ENCODE assay signal across 8 cellular contexts in the genomic region with DNA sequence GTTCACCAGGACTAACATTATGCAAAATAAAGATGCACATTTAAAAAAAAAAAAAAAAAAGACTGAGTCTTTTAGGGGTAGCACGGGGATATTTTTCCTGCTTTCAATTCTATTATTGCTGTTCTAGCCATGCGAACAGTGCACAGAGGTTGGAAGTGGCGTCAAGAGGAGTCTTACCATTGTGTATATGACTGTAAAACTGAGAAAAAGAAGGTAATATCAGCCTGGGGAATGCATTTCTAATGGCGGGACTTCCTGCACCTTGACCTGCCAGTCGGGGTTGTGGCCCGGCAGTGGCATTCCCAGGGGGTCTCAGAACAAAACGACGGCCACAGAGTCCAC. TPM values are rescaled to one million over a fixed set of nuclear protein-coding genes. Genes with fewer than 3 reads are reported as not detected.
DNase-seq lines count a peak whose midpoint lies in the region; ATAC-seq, FAIRE-seq and TF ChIP-seq lines count a peak whose summit lies in the region.

No MANE protein-coding gene starts in this region.

- peaks cover 70% of the 10 kb centered on the region for H3K27me3 Mint-ChIP-seq in CD4-positive, CD25-positive, alpha-beta regulatory T cell
- peaks cover 98% of the 10 kb centered on the region for H3K27me3 Mint-ChIP-seq in endodermal cell (ENCODE audit: insufficient read depth)

- H3K9me3 Mint-ChIP-seq in CD4-positive, CD25-positive, alpha-beta regulatory T cell: peaks cover 0 to 6% (median 0%) of the 10 kb centered on the region in 7 donors
- H3K9me3 Mint-ChIP-seq in endodermal cell: no peaks in the 10 kb centered on the region

- no TSS peak for BruUV-seq in IMR-90 (replicated peaks; lab: Mats Ljungman, UMichigan)

- no peak overlapping the region for H2BK120ac ChIP-seq in IMR-90 (ENCODE audit: low read depth, low read length)

- no peak overlapping the region for H4K91ac ChIP-seq in IMR-90 (ENCODE audit: insufficient read depth, low read depth, low read length)

- H3K4me2 ChIP-seq in IMR-90 (ENCODE audit: low read depth, low read length) (peak overlapping the region; percentile 77; the same call in 1 of the 2 replicates), osteoblast (ENCODE audit: insufficient read depth, low read length) (peak overlapping the region; percentile 70)

- TF ChIP-seq CTCF in IMR-90 (conservative IDR thresholded peaks at IDR 0.05; ENCODE audit: low read depth, low read length): no peak
- no peak for TF ChIP-seq CTCF in endodermal cell (conservative IDR thresholded peaks at IDR 0.05)
- TF ChIP-seq CTCF in osteoblast (IDR thresholded peaks at IDR 0.05; ENCODE audit: extremely low read depth, low read depth, low read length): no peak

- no peak overlapping the region for H3K27ac Mint-ChIP-seq in CD4-positive, CD25-positive, alpha-beta regulatory T cell
- no peak overlapping the region for H3K27ac Mint-ChIP-seq in endodermal cell

- no peaks in the 10 kb centered on the region for H3K9me1 ChIP-seq in IMR-90 (ENCODE audit: insufficient read depth, low read length)

- no peak overlapping the region for H3K4ac ChIP-seq in IMR-90 (ENCODE audit: low read depth, low read length)

- no peak overlapping the region for H2BK15ac ChIP-seq in IMR-90 (ENCODE audit: low read depth, low read length)

- no CpG with 5 or more reads among the region's 8 CpGs for WGBS in IMR-90 (ENCODE audit: extremely low coverage in 2 of 2, insufficient read length in 1 of 2), 2 experiments
- 0 to 3% methylated on average over 5 to 8 of the region's 8 CpGs for WGBS in endodermal cell (ENCODE audit: insufficient coverage in 1 of 2, insufficient read length in 1 of 2), 2 experiments
- WGBS in aorta, 2 donors: 13 to 18% methylated on average over 8 of the region's 8 CpGs

- peak overlapping the region; percentile 1 for H2AK9ac ChIP-seq in IMR-90 (replicated peaks; ENCODE audit: low read depth, low read length, poor library complexity)

- in situ Hi-C loops in IMR-90 (cut with MboI; ENCODE audit: low sequenced_read_pairs): no loop called here

- peak overlapping the region; percentile 78 for H2AFZ ChIP-seq in IMR-90 (replicated peaks; ENCODE audit: low read length, poor library complexity)
- peak overlapping the region; percentile 51 for H2AFZ ChIP-seq in osteoblast (ENCODE audit: low read length)

- no peak overlapping the region for H2BK5ac ChIP-seq in IMR-90 (ENCODE audit: low read depth, low read length, poor library complexity, severe bottlenecking)

- TF ChIP-seq RAD21 in IMR-90 (IDR thresholded peaks at IDR 0.05; ENCODE audit: low read length): no peak

- no peaks in the 10 kb centered on the region for H3K36me3 Mint-ChIP-seq in CD4-positive, CD25-positive, alpha-beta regulatory T cell
- H3K36me3 Mint-ChIP-seq in endodermal cell (ENCODE audit: low read depth): no peaks in the 10 kb centered on the region

- H4K8ac ChIP-seq in IMR-90 (ENCODE audit: low read depth in 2 of 2, low read length in 2 of 2): no peak overlapping the region

- no peak for FAIRE-seq in GM12892 (lab: Jason Lieb, UNC)

- no peak overlapping the region for H3K56ac ChIP-seq in IMR-90 (ENCODE audit: extremely low read depth, insufficient read depth, low read length)

- no peak overlapping the region for H3K27ac ChIP-seq in CD4-positive, CD25-positive, alpha-beta regulatory T cell (ENCODE audit: insufficient read depth, low read length, poor library complexity, severe bottlenecking)
- no peak overlapping the region for H3K27ac ChIP-seq in IMR-90 (ENCODE audit: insufficient read depth, low read length)
- no peak overlapping the region for H3K27ac ChIP-seq in endodermal cell (ENCODE audit: low read depth, low read length)
- no peak overlapping the region for H3K27ac ChIP-seq in osteoblast (ENCODE audit: low read depth, low read length)
- no peak overlapping the region for H3K27ac ChIP-seq in aorta (ENCODE audit: low read depth in 1 of 2, low read length in 2 of 2)

- no peak for DNase-seq in CD4-positive, CD25-positive, alpha-beta regulatory T cell
- DNase-seq in IMR-90 (no peak), endodermal cell (no peak), osteoblast (ENCODE audit: insufficient read length, low spot score, missing footprints) (no peak), aorta (no peak), GM12892 (ENCODE audit: insufficient read length) (no peak), left colon (no peak), amniotic stem cell (lab: John Stamatoyannopoulos, UW) (no peak)

- dilution Hi-C loops in IMR-90 (cut with HindIII; ENCODE audit: low sequenced_read_pairs, unreplicated experiment): no loop called here

- no peak for TF ChIP-seq POLR2A in IMR-90 (IDR thresholded peaks at IDR 0.05; ENCODE audit: low read depth, low read length)
- TF ChIP-seq POLR2A in GM12892 (IDR thresholded peaks at IDR 0.05; ENCODE audit: low read depth, low read length): no peak

- no peak overlapping the region for H4K5ac ChIP-seq in IMR-90 (ENCODE audit: low read depth, low read length)

- H3K18ac ChIP-seq in IMR-90 (ENCODE audit: low read depth, low read length): no peak overlapping the region

- H2AK5ac ChIP-seq in IMR-90 (ENCODE audit: low read depth, low read length): no peak overlapping the region

- ATAC-seq in CD4-positive, CD25-positive, alpha-beta regulatory T cell (ENCODE audit: low read depth in 2 of 2): no peak
- ATAC-seq in IMR-90 (ENCODE audit: low read depth): no peak
- no peak for ATAC-seq in aorta (ENCODE audit: low FRiP score)
- ATAC-seq in left colon: no peak

- peaks cover 24% of the 10 kb centered on the region for H3K4me1 ChIP-seq in CD4-positive, CD25-positive, alpha-beta regulatory T cell (ENCODE audit: control insufficient read depth, insufficient read depth, low read length, poor library complexity, severe bottlenecking)
- H3K4me1 ChIP-seq in IMR-90 (ENCODE audit: control insufficient read depth, insufficient read depth, low read length) (peaks cover 1% of the 10 kb centered on the region), endodermal cell (ENCODE audit: control insufficient read depth, insufficient read depth, low read length) (no peaks in the 10 kb centered on the region), osteoblast (ENCODE audit: insufficient read depth, low read length) (peaks cover 2% of the 10 kb centered on the region), aorta (ENCODE audit: control insufficient read depth in 1 of 2, insufficient read depth in 2 of 2, low read length in 2 of 2) (no peaks in the 10 kb centered on the region)

- H2BK20ac ChIP-seq in IMR-90 (ENCODE audit: low read depth, low read length): no peak overlapping the region

- no peak overlapping the region for H3K14ac ChIP-seq in IMR-90 (replicated peaks; ENCODE audit: low read depth, low read length)

- H3K79me2 ChIP-seq in osteoblast (ENCODE audit: insufficient read depth, low read length): no peaks in the 10 kb centered on the region

- H4K20me1 ChIP-seq in IMR-90 (ENCODE audit: insufficient read depth, low read length) (no peaks in the 10 kb centered on the region), osteoblast (ENCODE audit: insufficient read depth, low read length) (no peaks in the 10 kb centered on the region)

- H3K23ac ChIP-seq in IMR-90 (ENCODE audit: low read depth, low read length): no peak overlapping the region

- H3K79me1 ChIP-seq in IMR-90 (ENCODE audit: low read depth in 1 of 2, low read length in 2 of 2): no peaks in the 10 kb centered on the region

- peak overlapping the region; percentile 20 to 77 (median 62) for H3K4me3 Mint-ChIP-seq in CD4-positive, CD25-positive, alpha-beta regulatory T cell
- H3K4me3 Mint-ChIP-seq in endodermal cell: peak overlapping the region; percentile 58

- H3K9me3 ChIP-seq in CD4-positive, CD25-positive, alpha-beta regulatory T cell (ENCODE audit: control insufficient read depth in 2 of 2, low read length in 2 of 2): no peaks in the 10 kb centered on the region
- H3K9me3 ChIP-seq in IMR-90 (ENCODE audit: control insufficient read depth, insufficient read depth, low read length) (peaks cover 4% of the 10 kb centered on the region; the same call in 1 of the 2 replicates), endodermal cell (ENCODE audit: control insufficient read depth, low read length) (peaks cover 6% of the 10 kb centered on the region), osteoblast (ENCODE audit: low read depth, low read length) (no peaks in the 10 kb centered on the region), aorta (ENCODE audit: control insufficient read depth, low read length) (no peaks in the 10 kb centered on the region)

- H3K4me1 Mint-ChIP-seq in CD4-positive, CD25-positive, alpha-beta regulatory T cell: peaks cover 7 to 25% (median 14%) of the 10 kb centered on the region in 4 donors
- H3K4me1 Mint-ChIP-seq in endodermal cell: peaks cover 29% of the 10 kb centered on the region

- no peak overlapping the region for H3K9ac ChIP-seq in IMR-90 (ENCODE audit: low read depth, low read length)
- H3K9ac ChIP-seq in endodermal cell (ENCODE audit: extremely low read depth, low read length, poor library complexity, severe bottlenecking): no peak overlapping the region

- POLR2A ChIA-PET in IMR-90 (lab: Charles Lee; ENCODE audit: unreplicated experiment): no interaction called here

- no peak overlapping the region for H3K4me3 ChIP-seq in CD4-positive, CD25-positive, alpha-beta regulatory T cell (ENCODE audit: low read depth, low read length)
- H3K4me3 ChIP-seq in IMR-90 (ENCODE audit: insufficient read depth, low read depth, low read length): no peak overlapping the region
- peak overlapping the region; percentile 77 for H3K4me3 ChIP-seq in endodermal cell (ENCODE audit: low read length)
- H3K4me3 ChIP-seq in osteoblast (ENCODE audit: insufficient read depth, low read length): peak overlapping the region; percentile 55
- no peak overlapping the region for H3K4me3 ChIP-seq in aorta (ENCODE audit: low read length in 2 of 2)

- H3K27me3 ChIP-seq in CD4-positive, CD25-positive, alpha-beta regulatory T cell (ENCODE audit: control insufficient read depth, insufficient read depth, low read length): peaks cover 52% of the 10 kb centered on the region
- peaks cover 78% of the 10 kb centered on the region for H3K27me3 ChIP-seq in IMR-90 (ENCODE audit: control insufficient read depth, insufficient read depth, low read length)
- peaks cover 100% of the 10 kb centered on the region for H3K27me3 ChIP-seq in endodermal cell (ENCODE audit: control insufficient read depth, insufficient read depth, low read length, poor library complexity, severe bottlenecking)
- H3K27me3 ChIP-seq in osteoblast (ENCODE audit: insufficient read depth, low read length): peaks cover 99% of the 10 kb centered on the region
- H3K27me3 ChIP-seq in aorta (ENCODE audit: control insufficient read depth in 1 of 2, insufficient read depth in 2 of 2, low read length in 1 of 2): peaks cover 0 to 2% of the 10 kb centered on the region in 2 donors

- H3K36me3 ChIP-seq in CD4-positive, CD25-positive, alpha-beta regulatory T cell (ENCODE audit: control insufficient read depth, insufficient read depth, low read length): no peaks in the 10 kb centered on the region
- H3K36me3 ChIP-seq in IMR-90 (ENCODE audit: control insufficient read depth, insufficient read depth, low read length) (no peaks in the 10 kb centered on the region), endodermal cell (ENCODE audit: control insufficient read depth, insufficient read depth, low read length) (no peaks in the 10 kb centered on the region), osteoblast (ENCODE audit: insufficient read depth, low read length) (no peaks in the 10 kb centered on the region), aorta (ENCODE audit: control insufficient read depth in 1 of 2, insufficient read depth in 2 of 2, low read length in 1 of 2) (no peaks in the 10 kb centered on the region)

- CTCF ChIA-PET in IMR-90 (lab: Yijun Ruan, JAX): no interaction called here

- intact Hi-C loops in IMR-90 (cut with micrococcal nuclease): no loop called here
- intact Hi-C loops in aorta (cut with DNase I): no loop called here
- intact Hi-C loops in left colon (cut with DNase I, micrococcal nuclease): no loop called here

RNA-seq across cellular contexts. Expression of gene VAX2, which starts 13.2 kb away (rescaled TPM):
- not detected for total RNA-seq in CD4-positive, CD25-positive, alpha-beta regulatory T cell
- polyA plus RNA-seq in CD4-positive, CD25-positive, alpha-beta regulatory T cell: not detected
- total RNA-seq in IMR-90 (2012; rRNA removed) (0.36 and 0.56 TPM in 2 replicates), endodermal cell (under 1 TPM; 0.24 to 0.40 TPM), osteoblast (4.1 and 4.3 TPM in 2 replicates), aorta (1 to 10 TPM in 1 of 2 donors, under 1 TPM in 1; 0.39 to 1.2 TPM), left colon (not detected)
- polyA plus RNA-seq in IMR-90 (2012; rRNA removed) (1.5 and 2.4 TPM in 2 replicates), aorta (1 to 10 TPM in 1 of 2 donors, not detected in 1; 1.8 TPM)
- polyA plus RNA-seq in IMR-90 (2012; cell fraction: cytosol; rRNA removed): 3.2 and 3.5 TPM in 2 replicates
- polyA plus RNA-seq in IMR-90 (2012; cell fraction: nucleus; rRNA removed; ENCODE audit: low replicate concordance): 6.0 and 12.7 TPM in 2 replicates
- polyA plus RNA-seq in endodermal cell (2013, experiment 1 of 2): 0.68 TPM
- polyA plus RNA-seq in endodermal cell (2013, experiment 2 of 2): 0.58 TPM
- not detected for polyA plus RNA-seq in GM12892 (2012; ENCODE audit: missing spikeins)

RNA-seq across cellular contexts. Expression of gene ATP6V1B1, which starts 48.5 kb away (rescaled TPM):
- not detected for total RNA-seq in CD4-positive, CD25-positive, alpha-beta regulatory T cell
- polyA plus RNA-seq in CD4-positive, CD25-positive, alpha-beta regulatory T cell: not detected
- total RNA-seq in IMR-90 (2012; rRNA removed) (0.28 TPM in 1 of 2 replicates, not detected in the other), endodermal cell (not detected), osteoblast (0.88 and 2.5 TPM in 2 replicates), aorta (1 to 10 TPM in 1 of 2 donors, not detected in 1; 1.8 TPM), left colon (not detected)
- polyA plus RNA-seq in IMR-90 (2012; rRNA removed) (1.3 and 1.4 TPM in 2 replicates), aorta (1 to 10 TPM; 3.1 to 6.4 TPM)
- polyA plus RNA-seq in IMR-90 (2012; cell fraction: cytosol; rRNA removed): 0.51 TPM in 1 of 2 replicates, not detected in the other
- 17.8 and 20.6 TPM in 2 replicates for polyA plus RNA-seq in IMR-90 (2012; cell fraction: nucleus; rRNA removed; ENCODE audit: low replicate concordance)
- polyA plus RNA-seq in endodermal cell (2013, experiment 1 of 2): 1.1 TPM
- 0.79 TPM for polyA plus RNA-seq in endodermal cell (2013, experiment 2 of 2)
- polyA plus RNA-seq in GM12892 (2012; ENCODE audit: missing spikeins): not detected

RNA-seq across cellular contexts. Expression of gene CD207, which starts 51.6 kb away (rescaled TPM):
- not detected for total RNA-seq in CD4-positive, CD25-positive, alpha-beta regulatory T cell
- not detected for polyA plus RNA-seq in CD4-positive, CD25-positive, alpha-beta regulatory T cell
- not detected in 2 replicates for total RNA-seq in IMR-90 (2012; rRNA removed)
- not detected in 2 replicates for polyA plus RNA-seq in IMR-90 (2012; rRNA removed)
- not detected in 2 replicates for polyA plus RNA-seq in IMR-90 (2012; cell fraction: cytosol; rRNA removed)
- polyA plus RNA-seq in IMR-90 (2012; cell fraction: nucleus; rRNA removed; ENCODE audit: low replicate concordance): not detected in 2 replicates
- not detected for total RNA-seq in endodermal cell
- polyA plus RNA-seq in endodermal cell (2013, experiment 1 of 2): not detected
- not detected for polyA plus RNA-seq in endodermal cell (2013, experiment 2 of 2)
- total RNA-seq in osteoblast: not detected in 2 replicates
- under 1 TPM in 1 of 2 donors, not detected in 1; 0.78 TPM for total RNA-seq in aorta
- not detected for polyA plus RNA-seq in aorta
- polyA plus RNA-seq in GM12892 (2012; ENCODE audit: missing spikeins): not detected
- total RNA-seq in left colon: under 1 TPM in 1 of 2 donors, not detected in 1; 0.22 TPM

Comparison
In these comparisons a context has a peak if more than half of its experiments do, and no peak if none do; other contexts are left out.
1. H3K4me3 ChIP-seq: peak in endodermal cell (single experiment) and osteoblast (single experiment); none in CD4-positive, CD25-positive, alpha-beta regulatory T cell (single experiment), IMR-90 (single experiment) and aorta (0 of 2).